ENCODE assay signal across 8 cellular contexts in the genomic region with DNA sequence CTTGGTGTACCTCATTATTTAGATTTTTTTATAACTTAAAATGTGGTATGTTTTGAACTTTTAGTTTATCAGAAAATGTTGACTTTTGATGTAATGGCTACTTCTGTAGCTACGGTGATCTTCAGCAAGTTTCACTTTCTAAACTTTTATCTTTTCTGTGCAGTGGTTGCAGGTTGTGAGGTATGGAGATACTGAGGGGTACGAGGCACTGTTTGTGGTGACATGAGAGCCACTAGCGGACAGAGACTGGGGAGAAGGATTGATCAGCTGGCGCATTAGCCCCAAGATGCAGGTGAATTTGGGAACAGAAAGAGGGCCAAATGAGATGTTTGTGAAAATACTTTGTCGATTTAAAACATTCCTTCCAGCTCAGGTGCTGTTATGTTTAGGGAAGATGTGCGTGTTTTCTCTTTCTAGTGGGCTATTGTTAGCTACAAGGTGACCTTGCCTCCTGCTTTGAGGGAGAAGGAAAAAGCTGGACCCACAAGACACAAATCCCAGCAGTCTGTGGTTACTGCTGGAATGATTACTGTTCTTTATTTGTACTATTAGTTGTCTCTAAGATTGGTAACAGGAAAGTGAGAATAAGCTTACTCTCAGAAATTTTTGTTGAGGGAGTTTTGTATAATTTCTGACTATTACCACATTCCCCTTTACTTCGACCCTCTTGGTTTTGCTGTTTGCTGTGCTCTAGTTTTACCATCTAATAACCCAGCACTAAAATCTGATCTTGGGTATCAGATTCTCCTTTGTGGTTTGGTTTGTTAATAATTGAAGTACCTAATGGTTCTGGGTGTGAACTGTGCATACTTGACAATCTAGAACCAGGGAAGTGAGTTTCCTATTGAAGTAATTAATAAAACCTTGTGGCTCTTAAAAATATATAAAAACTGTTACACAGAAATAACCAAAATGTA.
DNase-seq lines count a peak whose midpoint lies in the region; ATAC-seq, FAIRE-seq and TF ChIP-seq lines count a peak whose summit lies in the region.

No MANE protein-coding gene starts in this region.

- no peak for DNase-seq in GM10266 (ENCODE audit: extremely low spot score)
- DNase-seq in RCC 7860 (ENCODE audit: low spot score), result no peak
- no peak for DNase-seq in mesothelial cell of epicardium (ENCODE audit: low spot score in 2 of 2, unreplicated experiment in 2 of 2)
- DNase-seq in NCI-H524 (lab: John Stamatoyannopoulos, UW), result no peak
- DNase-seq in HK-2 (ENCODE audit: unreplicated experiment), result no peak
- DNase-seq in OCI-M2 (lab: John Stamatoyannopoulos, UW; ENCODE audit: unreplicated experiment), result no peak

- no peak for TF ChIP-seq POLR2A in gastroesophageal sphincter (IDR thresholded peaks at IDR 0.05)

- H3K4me1 ChIP-seq in gastroesophageal sphincter, result peaks cover 0 to 57% (median 10%) of the 10 kb centered on the region in 3 donors

- no peak overlapping the region for H3K27ac ChIP-seq in gastroesophageal sphincter

- WGBS in gastroesophageal sphincter (ENCODE audit: low coverage in 1 of 2), 2 donors, result 62 to 67% methylated on average over 5 to 6 of the region's 7 CpGs

- H3K9me3 Mint-ChIP-seq in mesothelial cell of epicardium, result no peaks in the 10 kb centered on the region

- no peaks in the 10 kb centered on the region for H3K27me3 ChIP-seq in gastroesophageal sphincter

- peak; percentile 58 for ATAC-seq in GM21619 (IDR thresholded peaks at IDR 0.05; ENCODE audit: unreplicated experiment)
- no peak for ATAC-seq in gastroesophageal sphincter

- no peak overlapping the region for H3K4me3 ChIP-seq in gastroesophageal sphincter

- H3K27me3 Mint-ChIP-seq in mesothelial cell of epicardium (ENCODE audit: low read depth), result no peaks in the 10 kb centered on the region

- H3K36me3 ChIP-seq in gastroesophageal sphincter, result no peaks in the 10 kb centered on the region

- FAIRE-seq in RCC 7860 (lab: Jason Lieb, UNC), result peak; percentile 14

- H3K4me3 Mint-ChIP-seq in mesothelial cell of epicardium, result no peak overlapping the region

- TF ChIP-seq EP300 in gastroesophageal sphincter (IDR thresholded peaks at IDR 0.05), result no peak

- H3K36me3 Mint-ChIP-seq in mesothelial cell of epicardium, result no peaks in the 10 kb centered on the region

- peak overlapping the region; percentile 90 for H3K27ac Mint-ChIP-seq in mesothelial cell of epicardium

- H3K9me3 ChIP-seq in gastroesophageal sphincter, result no peaks in the 10 kb centered on the region

- TF ChIP-seq CTCF in GM10266 (IDR thresholded peaks at IDR 0.05; ENCODE audit: control insufficient read depth, insufficient read depth, low read depth, missing control alignments) (peak; percentile 6), mesothelial cell of epicardium (IDR thresholded peaks at IDR 0.05; ENCODE audit: unreplicated experiment) (no peak), gastroesophageal sphincter (IDR thresholded peaks at IDR 0.05) (no peak)

- H3K4me1 Mint-ChIP-seq in mesothelial cell of epicardium, result peaks cover 73% of the 10 kb centered on the region
